Comparison of ENCODE assay signal across 8 cellular contexts in genomic region chr7:131107343-131108211, GRCh38.
A peak's percentile ranks its signal among the peaks of the same experiment; 100 is the strongest.
DNase-seq lines count a peak whose midpoint lies in the region; ATAC-seq and TF ChIP-seq lines count a peak whose summit lies in the region.

No MANE protein-coding gene starts in this region.

- intact Hi-C loops in right lobe of liver (cut with DNase I): no loop called here

- no peaks in the 10 kb centered on the region for H3K9me3 ChIP-seq in right lobe of liver

- TF ChIP-seq POLR2A in right lobe of liver (IDR thresholded peaks at IDR 0.05): peak; percentile 95

- H3K36me3 ChIP-seq in right lobe of liver: no peaks in the 10 kb centered on the region

- H3K27me3 ChIP-seq in right lobe of liver: no peaks in the 10 kb centered on the region

- ATAC-seq in GM18907 (IDR thresholded peaks at IDR 0.05; ENCODE audit: unreplicated experiment) (peak; percentile 48), HG03108 (IDR thresholded peaks at IDR 0.05; ENCODE audit: unreplicated experiment) (peak; percentile 38), right lobe of liver (peak; percentile 36 to 50 (median 48))

- DNase-seq in AML-193 (lab: John Stamatoyannopoulos, UW) (peak; percentile 37 to 51), NCI-H524 (lab: John Stamatoyannopoulos, UW) (peak; percentile 37 to 80), dermis blood vessel endothelial cell (peak; percentile 88), right lobe of liver (peak; percentile 72 to 81 (median 79))
- DNase-seq in activated CD4-positive, alpha-beta T cell treated with anti-CD3 and anti-CD28 coated beads, Interleukin-2, amount 50 U/mL, for 1 hour: peak; percentile 62
- peak; percentile 63 to 72 for DNase-seq in stimulated activated CD4-positive, alpha-beta T cell treated with anti-CD3 and anti-CD28 coated beads, Interleukin-4, amount 100 ng/mL, for 4 hours

- peak overlapping the region; percentile 99 to 100 (median 99) for H3K27ac ChIP-seq in right lobe of liver

- 0% methylated on average over 7 of the region's 63 CpGs for WGBS in right lobe of liver (ENCODE audit: insufficient coverage, low coverage, low lambda C conversion rate, missing lambda C conversion rate)

- peaks cover 0 to 45% (median 6%) of the 10 kb centered on the region in 4 donors for H3K4me1 ChIP-seq in right lobe of liver

- H3K4me3 ChIP-seq in right lobe of liver: peak overlapping the region; percentile 63 to 95 (median 88)

- TF ChIP-seq CTCF in right lobe of liver (IDR thresholded peaks at IDR 0.05): no peak

Comparison
In these comparisons a context has a peak if more than half of its experiments do, and no peak if none do; other contexts are left out.
1. Peak in every context shown above with its lines: DNase-seq, ATAC-seq, H3K4me3 ChIP-seq and H3K27ac ChIP-seq.